ENCODE assay signal across 16 cellular contexts in genomic region chr14:68674538-68675232, GRCh38.
A peak's percentile ranks its signal among the peaks of the same experiment; 100 is the strongest.
DNase-seq lines count a peak whose midpoint lies in the region; ATAC-seq, FAIRE-seq and TF ChIP-seq lines count a peak whose summit lies in the region.
"Had no signal": no experiment of that assay in that cellular context is flagged by ENCODE, and none has a peak within 500 bp of the region (broad histone marks: within the 10 kb centered on the region; RNA-seq: fewer than 3 reads in every experiment).

No MANE protein-coding gene starts in this region.

- peaks cover 19% of the 10 kb centered on the region for H3K4me1 ChIP-seq in A549
- peaks cover 18% of the 10 kb centered on the region for H3K4me1 ChIP-seq in OCI-LY3 (ENCODE audit: low read length)
- H3K4me1 ChIP-seq in neutrophil (ENCODE audit: control insufficient read depth in 1 of 2, insufficient read depth in 1 of 2, low read depth in 1 of 2, low read length in 1 of 2) = peaks cover 10 to 21% of the 10 kb centered on the region in 2 experiments
- peaks cover 31 to 48% (median 46%) of the 10 kb centered on the region in 3 donors for H3K4me1 ChIP-seq in pancreas

- H3K4me1 Mint-ChIP-seq in dendritic cell treated with granulocyte-macrophage colony-stimulating factor and Interleukin-4, amounts not matched to agents 40 ng/mL and 50 ng/mL, for 4 days (ENCODE audit: low read depth) = peaks cover 62% of the 10 kb centered on the region

- no peak for ATAC-seq in A549
- ATAC-seq in pancreas = no peak
- ATAC-seq in GM21723 (IDR thresholded peaks at IDR 0.05; ENCODE audit: unreplicated experiment) = no peak
- ATAC-seq: activated naive CD4-positive, alpha-beta T cell treated with anti-CD3 and anti-CD28 coated beads, Interleukin-2, amount 50 U/mL, for 72 hours had no signal

- no peaks in the 10 kb centered on the region for H4K20me1 ChIP-seq in OCI-LY3 (ENCODE audit: insufficient read depth, low read length)

- peak overlapping the region; percentile 48 for H3K27ac Mint-ChIP-seq in dendritic cell treated with granulocyte-macrophage colony-stimulating factor and Interleukin-4, amounts not matched to agents 40 ng/mL and 50 ng/mL, for 4 days
- H3K27ac Mint-ChIP-seq: activated naive CD4-positive, alpha-beta T cell treated with anti-CD3 and anti-CD28 coated beads, Interleukin-2, amount 50 U/mL, for 72 hours had no signal

- peaks cover 3% of the 10 kb centered on the region for H3K27me3 Mint-ChIP-seq in dendritic cell treated with granulocyte-macrophage colony-stimulating factor and Interleukin-4, amounts not matched to agents 40 ng/mL and 50 ng/mL, for 4 days

- H3K79me2 ChIP-seq in OCI-LY3 (ENCODE audit: low read length) = no peaks in the 10 kb centered on the region

- H3K36me3 ChIP-seq in OCI-LY3 (replicated peaks; ENCODE audit: low read depth, low read length) (no peaks in the 10 kb centered on the region), neutrophil (no peaks in the 10 kb centered on the region), pancreas (no peaks in the 10 kb centered on the region)
- H3K36me3 ChIP-seq: stomach had no signal

- POLR2A ChIA-PET in A549 (lab: Yijun Ruan, JAX) = no interaction called here

- H3K4me2 ChIP-seq in A549 = no peak overlapping the region; the same call in 2 of the 3 replicates
- H3K4me2 ChIP-seq in OCI-LY3 (ENCODE audit: low read length) = 0 out of 2 replicates have a peak overlapping the region, but pooled peaks have one; percentile 4

- no peak overlapping the region for H3K4me3 Mint-ChIP-seq in dendritic cell treated with granulocyte-macrophage colony-stimulating factor and Interleukin-4, amounts not matched to agents 40 ng/mL and 50 ng/mL, for 4 days

- TF ChIP-seq CTCF in A549 (IDR thresholded peaks at IDR 0.05) (no peak), OCI-LY3 (IDR thresholded peaks at IDR 0.05; ENCODE audit: low read depth, low read length) (no peak), neutrophil (IDR thresholded peaks at IDR 0.05) (no peak), pancreas (IDR thresholded peaks at IDR 0.05) (no peak), foreskin fibroblast (IDR thresholded peaks at IDR 0.05; ENCODE audit: low read depth, low read length) (no peak)

- no peaks in the 10 kb centered on the region for H3K9me3 ChIP-seq in A549
- no peaks in the 10 kb centered on the region for H3K9me3 ChIP-seq in OCI-LY3 (ENCODE audit: insufficient read depth, low read length)
- H3K9me3 ChIP-seq in neutrophil = no peaks in the 10 kb centered on the region
- no peaks in the 10 kb centered on the region for H3K9me3 ChIP-seq in pancreas
- H3K9me3 ChIP-seq: stomach had no signal

- H3K27me3 ChIP-seq in OCI-LY3 (ENCODE audit: low read depth, low read length) (no peaks in the 10 kb centered on the region), neutrophil (no peaks in the 10 kb centered on the region), pancreas (no peaks in the 10 kb centered on the region)
- H3K27me3 ChIP-seq: stomach had no signal

- H3K4me3 ChIP-seq in A549 = no peak overlapping the region
- no peak overlapping the region for H3K4me3 ChIP-seq in OCI-LY3 (ENCODE audit: low read length)
- H3K4me3 ChIP-seq in neutrophil (ENCODE audit: low read depth in 1 of 2, low read length in 1 of 2) = no peak overlapping the region
- no peak overlapping the region for H3K4me3 ChIP-seq in pancreas
- no peak overlapping the region for H3K4me3 ChIP-seq in foreskin fibroblast (ENCODE audit: low read depth in 1 of 2, low read length in 2 of 2)
- H3K4me3 ChIP-seq: stomach had no signal

- TF ChIP-seq EP300 in A549 (IDR thresholded peaks at IDR 0.05) = no peak

- H3K27ac ChIP-seq in A549 (peak overlapping the region; percentile 31 to 76; a peak in 5 of 6 replicates), OCI-LY3 (ENCODE audit: low read length) (no peak overlapping the region), neutrophil (peak overlapping the region; percentile 37), pancreas (no peak overlapping the region)

- TF ChIP-seq POLR2A in A549 (IDR thresholded peaks at IDR 0.05; ENCODE audit: low read length) = no peak

- TF ChIP-seq RAD21 in A549 (conservative IDR thresholded peaks at IDR 0.05 in 1 of 2, IDR thresholded peaks at IDR 0.05 in 1 of 2) = no peak

- no peaks in the 10 kb centered on the region for H3K36me3 Mint-ChIP-seq in dendritic cell treated with granulocyte-macrophage colony-stimulating factor and Interleukin-4, amounts not matched to agents 40 ng/mL and 50 ng/mL, for 4 days (ENCODE audit: low read depth)
- H3K36me3 Mint-ChIP-seq: activated naive CD4-positive, alpha-beta T cell treated with anti-CD3 and anti-CD28 coated beads, Interleukin-2, amount 50 U/mL, for 72 hours had no signal

- WGBS in A549 (ENCODE audit: missing lambda C conversion rate) = 87% methylated on average over 5 of the region's 5 CpGs
- WGBS in pancreas, 2 donors = 82 to 86% methylated on average over 5 of the region's 5 CpGs

- intact Hi-C loops in dendritic cell treated with granulocyte-macrophage colony-stimulating factor and Interleukin-4, amounts not matched to agents 40 ng/mL and 50 ng/mL, for 4 days (cut with micrococcal nuclease) = no loop called here
- intact Hi-C loops in pancreas (cut with DNase I) = loop anchor here in 1 of 3 donors (10.0 kb wide), 1 partner anchor 100 kb away; no protein-coding TSS in a partner anchor

- FAIRE-seq in A549 (lab: Jason Lieb, UNC) (no peak), pancreas (lab: Jason Lieb, UNC) (no peak)
- FAIRE-seq: H1 had no signal

- no peaks in the 10 kb centered on the region for H3K9me3 Mint-ChIP-seq in dendritic cell treated with granulocyte-macrophage colony-stimulating factor and Interleukin-4, amounts not matched to agents 40 ng/mL and 50 ng/mL, for 4 days

- no peak overlapping the region for H3K9ac ChIP-seq in OCI-LY3 (ENCODE audit: low read length)

- CTCF ChIA-PET in A549 (lab: Yijun Ruan, JAX) = interaction anchor here (0.7 kb wide), 1 partner anchor 19 kb away, joined by 3 read pairs; no protein-coding TSS in a partner anchor

- DNase-seq in A549 (ENCODE audit: low read depth in 1 of 2, low spot score in 1 of 2) (no peak), pancreas (no peak), foreskin fibroblast (no peak)
- DNase-seq in stimulated activated CD4-positive, alpha-beta T cell treated with anti-CD3 and anti-CD28 coated beads, Interleukin-12 subunit alpha, Interleukin-12 subunit beta, amount 100 ng/mL, for 4 hours = no peak
- DNase-seq: activated CD8-positive, alpha-beta memory T cell treated with anti-CD3 and anti-CD28 coated beads, Interleukin-2, amount 50 U/mL, for 48 hours; effector CD4-positive, alpha-beta T cell; hypothalamus; midbrain; SIG-M5; stomach had no signal

- H2AFZ ChIP-seq in OCI-LY3 (ENCODE audit: low read depth, low read length) = no peak overlapping the region

TF ChIP-seq in A549, 52 proteins besides CTCF, POLR2A, EP300 and RAD21:
- no peak for TF ChIP-seq CBX8 (IDR thresholded peaks at IDR 0.05)

Comparison
In these comparisons a context has a peak if more than half of its experiments do, and no peak if none do; other contexts are left out.
1. H3K27ac ChIP-seq: peak in A549 (2 of 2) and neutrophil (single experiment); none in OCI-LY3 (single experiment) and pancreas (0 of 4).